Comparison of ENCODE assay signal across 10 cellular contexts in the genomic region with DNA sequence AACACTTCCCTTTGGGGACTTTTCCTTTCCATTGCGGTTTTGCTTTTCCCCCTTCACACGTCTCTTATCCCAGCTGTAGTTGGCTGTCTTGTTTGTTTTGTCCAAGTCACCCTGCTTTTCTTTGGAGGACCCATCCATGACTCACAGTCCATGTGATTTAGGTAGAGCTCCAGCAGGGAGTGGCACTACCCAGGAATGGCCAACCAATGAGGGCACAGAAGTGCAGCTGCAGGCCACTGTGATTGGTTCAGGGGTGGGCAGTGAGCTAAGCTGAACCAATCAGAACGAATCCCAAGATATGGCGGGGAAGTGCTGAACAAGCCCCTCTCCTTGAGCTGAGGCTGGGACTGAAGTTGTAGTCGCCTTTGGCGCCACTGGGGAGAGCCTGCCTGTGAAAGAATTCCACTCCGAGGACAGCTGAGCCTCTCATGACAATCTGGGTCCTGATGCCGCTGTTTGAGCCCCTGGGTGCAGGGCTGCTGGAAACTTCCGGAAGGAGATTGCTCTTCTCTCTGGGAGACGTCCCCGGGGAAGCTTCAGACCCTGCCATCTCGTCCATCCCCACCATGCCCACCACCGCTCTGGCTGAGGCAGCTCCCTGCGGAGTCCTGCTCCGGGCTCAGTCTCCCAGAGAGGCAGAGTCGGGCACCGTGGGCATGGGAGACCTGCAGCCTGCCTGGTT.
DNase-seq lines count a peak whose midpoint lies in the region; ATAC-seq and TF ChIP-seq lines count a peak whose summit lies in the region.
"Had no signal": no experiment of that assay in that cellular context is flagged by ENCODE, and none has a peak within 500 bp of the region (broad histone marks: within the 10 kb centered on the region; RNA-seq: fewer than 3 reads in every experiment).

No MANE protein-coding gene starts in this region.

- peaks cover 6% of the 10 kb centered on the region for H3K4me1 Mint-ChIP-seq in CD14-positive monocyte

- H3K27ac ChIP-seq in lower lobe of right lung = no peak overlapping the region
- H3K27ac ChIP-seq in coronary artery = no peak overlapping the region
- H3K27ac ChIP-seq: stomach had no signal

- no peaks in the 10 kb centered on the region for H3K4me1 ChIP-seq in lower lobe of right lung

- H3K9me3 Mint-ChIP-seq in CD14-positive monocyte = peaks cover 0 to 3% (median 0%) of the 10 kb centered on the region in 7 donors

- H3K27me3 Mint-ChIP-seq in CD14-positive monocyte (ENCODE audit: low read depth in 3 of 3) = peaks cover 9 to 11% (median 9%) of the 10 kb centered on the region in 3 donors

- peak; percentile 99 for ATAC-seq in SK-N-SH treated with all-trans-retinoic acid at 6 μM for 48 hours
- ATAC-seq in lower lobe of right lung = no peak
- no peak for ATAC-seq in GM19463 (IDR thresholded peaks at IDR 0.05; ENCODE audit: unreplicated experiment)

- H3K4me3 ChIP-seq in lower lobe of right lung (no peak overlapping the region), coronary artery (no peak overlapping the region)
- H3K4me3 ChIP-seq: stomach had no signal

- H3K36me3 Mint-ChIP-seq in CD14-positive monocyte = no peaks in the 10 kb centered on the region

- peaks cover 27% of the 10 kb centered on the region for H3K27me3 ChIP-seq in lower lobe of right lung (ENCODE audit: low read depth)

- DNase-seq in CD14-positive monocyte (ENCODE audit: low spot score) (peak; percentile 27), HS-5 (ENCODE audit: low read depth) (peak; percentile 32), iris pigment epithelial cell (ENCODE audit: low read depth) (peak; percentile 35), midbrain (lab: John Stamatoyannopoulos, UW) (no peak), lower lobe of right lung (no peak), coronary artery (ENCODE audit: low spot score) (no peak)
- DNase-seq: effector CD8-positive, alpha-beta T cell; stomach had no signal

- H3K36me3 ChIP-seq in lower lobe of right lung = no peaks in the 10 kb centered on the region
- H3K36me3 ChIP-seq: stomach had no signal

- H3K27ac Mint-ChIP-seq in CD14-positive monocyte = no peak overlapping the region

- H3K9me3 ChIP-seq in lower lobe of right lung = no peaks in the 10 kb centered on the region
- H3K9me3 ChIP-seq: stomach had no signal

- TF ChIP-seq CTCF in CD14-positive monocyte (IDR thresholded peaks at IDR 0.05) = no peak
- TF ChIP-seq CTCF in lower lobe of right lung (IDR thresholded peaks at IDR 0.05) = no peak
- TF ChIP-seq CTCF in coronary artery (IDR thresholded peaks at IDR 0.05) = no peak

- H3K4me3 Mint-ChIP-seq in CD14-positive monocyte = no peak overlapping the region

- intact Hi-C loops in CD14-positive monocyte (cut with micrococcal nuclease) (loop anchor here (10.0 kb wide), 1 partner anchor 114 kb away; no protein-coding TSS in a partner anchor), lower lobe of right lung (cut with DNase I) (loop anchor here (10.0 kb wide), 1 partner anchor 134 kb away; no protein-coding TSS in a partner anchor)

TF ChIP-seq in SK-N-SH treated with all-trans-retinoic acid at 6 μM for 48 hours, 23 proteins besides CTCF, POLR2A, EP300 and RAD21:
- TF ChIP-seq ZC3H10 (CRISPR knock-in tag; IDR thresholded peaks at IDR 0.05) = no peak
- no peak for TF ChIP-seq PPARA (CRISPR knock-in tag; IDR thresholded peaks at IDR 0.05; ENCODE audit: borderline replicate concordance)
- TF ChIP-seq, protein P1, sequence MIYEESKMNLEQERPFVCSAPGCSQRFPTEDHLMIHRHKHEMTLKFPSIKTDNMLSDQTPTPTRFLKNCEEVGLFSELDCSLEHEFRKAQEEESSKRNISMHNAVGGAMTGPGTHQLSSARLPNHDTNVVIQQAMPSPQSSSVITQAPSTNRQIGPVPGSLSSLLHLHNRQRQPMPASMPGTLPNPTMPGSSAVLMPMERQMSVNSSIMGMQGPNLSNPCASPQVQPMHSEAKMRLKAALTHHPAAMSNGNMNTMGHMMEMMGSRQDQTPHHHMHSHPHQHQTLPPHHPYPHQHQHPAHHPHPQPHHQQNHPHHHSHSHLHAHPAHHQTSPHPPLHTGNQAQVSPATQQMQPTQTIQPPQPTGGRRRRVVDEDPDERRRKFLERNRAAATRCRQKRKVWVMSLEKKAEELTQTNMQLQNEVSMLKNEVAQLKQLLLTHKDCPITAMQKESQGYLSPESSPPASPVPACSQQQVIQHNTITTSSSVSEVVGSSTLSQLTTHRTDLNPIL (CRISPR knock-in tag; IDR thresholded peaks at IDR 0.05; ENCODE audit: low read depth) = no peak
- no peak for TF ChIP-seq ESRRG (CRISPR knock-in tag; IDR thresholded peaks at IDR 0.05)
- no peak for TF ChIP-seq BACH2 (CRISPR knock-in tag; IDR thresholded peaks at IDR 0.05; ENCODE audit: borderline replicate concordance)
- TF ChIP-seq, protein P2, sequence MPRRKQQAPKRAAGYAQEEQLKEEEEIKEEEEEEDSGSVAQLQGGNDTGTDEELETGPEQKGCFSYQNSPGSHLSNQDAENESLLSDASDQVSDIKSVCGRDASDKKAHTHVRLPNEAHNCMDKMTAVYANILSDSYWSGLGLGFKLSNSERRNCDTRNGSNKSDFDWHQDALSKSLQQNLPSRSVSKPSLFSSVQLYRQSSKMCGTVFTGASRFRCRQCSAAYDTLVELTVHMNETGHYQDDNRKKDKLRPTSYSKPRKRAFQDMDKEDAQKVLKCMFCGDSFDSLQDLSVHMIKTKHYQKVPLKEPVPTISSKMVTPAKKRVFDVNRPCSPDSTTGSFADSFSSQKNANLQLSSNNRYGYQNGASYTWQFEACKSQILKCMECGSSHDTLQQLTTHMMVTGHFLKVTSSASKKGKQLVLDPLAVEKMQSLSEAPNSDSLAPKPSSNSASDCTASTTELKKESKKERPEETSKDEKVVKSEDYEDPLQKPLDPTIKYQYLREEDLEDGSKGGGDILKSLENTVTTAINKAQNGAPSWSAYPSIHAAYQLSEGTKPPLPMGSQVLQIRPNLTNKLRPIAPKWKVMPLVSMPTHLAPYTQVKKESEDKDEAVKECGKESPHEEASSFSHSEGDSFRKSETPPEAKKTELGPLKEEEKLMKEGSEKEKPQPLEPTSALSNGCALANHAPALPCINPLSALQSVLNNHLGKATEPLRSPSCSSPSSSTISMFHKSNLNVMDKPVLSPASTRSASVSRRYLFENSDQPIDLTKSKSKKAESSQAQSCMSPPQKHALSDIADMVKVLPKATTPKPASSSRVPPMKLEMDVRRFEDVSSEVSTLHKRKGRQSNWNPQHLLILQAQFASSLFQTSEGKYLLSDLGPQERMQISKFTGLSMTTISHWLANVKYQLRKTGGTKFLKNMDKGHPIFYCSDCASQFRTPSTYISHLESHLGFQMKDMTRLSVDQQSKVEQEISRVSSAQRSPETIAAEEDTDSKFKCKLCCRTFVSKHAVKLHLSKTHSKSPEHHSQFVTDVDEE (CRISPR knock-in tag; IDR thresholded peaks at IDR 0.05) = no peak
- no peak for TF ChIP-seq ZFP3 (CRISPR knock-in tag; IDR thresholded peaks at IDR 0.05)
- no peak for TF ChIP-seq GLIS3 (CRISPR knock-in tag; IDR thresholded peaks at IDR 0.05)
- TF ChIP-seq TCF4 (CRISPR knock-in tag; IDR thresholded peaks at IDR 0.05; ENCODE audit: borderline replicate concordance) = no peak
- TF ChIP-seq ZNF70 (CRISPR knock-in tag; IDR thresholded peaks at IDR 0.05) = no peak
- TF ChIP-seq SNAI2 (CRISPR knock-in tag; IDR thresholded peaks at IDR 0.05) = no peak
- TF ChIP-seq ZNF565 (CRISPR knock-in tag; conservative IDR thresholded peaks at IDR 0.05; ENCODE audit: low read depth) = no peak
- TF ChIP-seq CSDC2 (CRISPR knock-in tag; IDR thresholded peaks at IDR 0.05) = no peak
- no peak for TF ChIP-seq TOX (CRISPR knock-in tag; IDR thresholded peaks at IDR 0.05; ENCODE audit: borderline replicate concordance)
- TF ChIP-seq ISL1 (CRISPR knock-in tag; IDR thresholded peaks at IDR 0.05) = no peak
- TF ChIP-seq RARB (CRISPR knock-in tag; IDR thresholded peaks at IDR 0.05) = no peak
- TF ChIP-seq, protein P3, sequence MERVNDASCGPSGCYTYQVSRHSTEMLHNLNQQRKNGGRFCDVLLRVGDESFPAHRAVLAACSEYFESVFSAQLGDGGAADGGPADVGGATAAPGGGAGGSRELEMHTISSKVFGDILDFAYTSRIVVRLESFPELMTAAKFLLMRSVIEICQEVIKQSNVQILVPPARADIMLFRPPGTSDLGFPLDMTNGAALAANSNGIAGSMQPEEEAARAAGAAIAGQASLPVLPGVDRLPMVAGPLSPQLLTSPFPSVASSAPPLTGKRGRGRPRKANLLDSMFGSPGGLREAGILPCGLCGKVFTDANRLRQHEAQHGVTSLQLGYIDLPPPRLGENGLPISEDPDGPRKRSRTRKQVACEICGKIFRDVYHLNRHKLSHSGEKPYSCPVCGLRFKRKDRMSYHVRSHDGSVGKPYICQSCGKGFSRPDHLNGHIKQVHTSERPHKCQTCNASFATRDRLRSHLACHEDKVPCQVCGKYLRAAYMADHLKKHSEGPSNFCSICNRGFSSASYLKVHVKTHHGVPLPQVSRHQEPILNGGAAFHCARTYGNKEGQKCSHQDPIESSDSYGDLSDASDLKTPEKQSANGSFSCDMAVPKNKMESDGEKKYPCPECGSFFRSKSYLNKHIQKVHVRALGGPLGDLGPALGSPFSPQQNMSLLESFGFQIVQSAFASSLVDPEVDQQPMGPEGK (CRISPR knock-in tag; IDR thresholded peaks at IDR 0.05; ENCODE audit: borderline replicate concordance) = no peak
- TF ChIP-seq OSR1 (CRISPR knock-in tag; IDR thresholded peaks at IDR 0.05) = no peak
- TF ChIP-seq ZNF8 (CRISPR knock-in tag; IDR thresholded peaks at IDR 0.05) = no peak
- no peak for TF ChIP-seq ARNTL (CRISPR knock-in tag; IDR thresholded peaks at IDR 0.05; ENCODE audit: borderline replicate concordance, low read depth)

Comparison
In these comparisons a context has a peak if more than half of its experiments do, and no peak if none do; other contexts are left out.
1. DNase-seq: peak in CD14-positive monocyte (single experiment), HS-5 (single experiment) and iris pigment epithelial cell (single experiment); none in midbrain (single experiment), lower lobe of right lung (single experiment) and coronary artery (single experiment).